In the genomic region with DNA sequence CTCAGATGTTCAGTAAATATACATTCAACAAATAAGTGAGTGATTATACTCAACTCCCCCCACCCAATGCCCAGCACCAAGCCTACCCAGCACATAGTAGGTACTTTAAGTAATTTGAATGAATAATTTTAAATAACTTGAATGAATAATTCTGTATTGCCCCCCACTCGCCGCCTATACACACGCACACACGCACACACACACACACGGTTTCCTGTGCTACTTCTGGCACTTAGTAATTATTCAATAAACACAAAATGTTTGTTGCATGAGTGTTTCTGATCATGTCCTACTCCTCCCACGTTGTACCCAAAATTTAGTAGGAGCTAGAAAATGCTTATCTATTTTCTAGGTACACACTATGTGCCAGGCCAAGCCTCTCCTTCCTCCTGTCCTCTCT, we compare ENCODE assay signal across 1 cellular context.
TF ChIP-seq lines count a peak whose summit lies in the region.

No MANE protein-coding gene starts in this region.

TF ChIP-seq in IMR-90, 13 proteins besides CTCF, POLR2A, EP300 and RAD21:
- TF ChIP-seq RFX5 (IDR thresholded peaks at IDR 0.05; ENCODE audit: low read depth, low read length) (no peak), BHLHE40 (IDR thresholded peaks at IDR 0.05; ENCODE audit: low read depth, low read length) (no peak), FOS (IDR thresholded peaks at IDR 0.05; ENCODE audit: low read depth, low read length) (no peak), MXI1 (IDR thresholded peaks at IDR 0.05; ENCODE audit: borderline replicate concordance, low read depth, low read length) (no peak), NFE2L2 (IDR thresholded peaks at IDR 0.05; ENCODE audit: low read depth, low read length) (no peak), MAFK (IDR thresholded peaks at IDR 0.05; ENCODE audit: low read depth, low read length) (no peak), CHD1 (IDR thresholded peaks at IDR 0.05; ENCODE audit: low read depth, low read length) (no peak), MAZ (IDR thresholded peaks at IDR 0.05; ENCODE audit: borderline replicate concordance, low read depth, low read length) (no peak)
- TF ChIP-seq, protein P1, sequence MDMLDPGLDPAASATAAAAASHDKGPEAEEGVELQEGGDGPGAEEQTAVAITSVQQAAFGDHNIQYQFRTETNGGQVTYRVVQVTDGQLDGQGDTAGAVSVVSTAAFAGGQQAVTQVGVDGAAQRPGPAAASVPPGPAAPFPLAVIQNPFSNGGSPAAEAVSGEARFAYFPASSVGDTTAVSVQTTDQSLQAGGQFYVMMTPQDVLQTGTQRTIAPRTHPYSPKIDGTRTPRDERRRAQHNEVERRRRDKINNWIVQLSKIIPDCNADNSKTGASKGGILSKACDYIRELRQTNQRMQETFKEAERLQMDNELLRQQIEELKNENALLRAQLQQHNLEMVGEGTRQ (IDR thresholded peaks at IDR 0.05; ENCODE audit: low read depth, low read length): no peak
- TF ChIP-seq, protein P2, sequence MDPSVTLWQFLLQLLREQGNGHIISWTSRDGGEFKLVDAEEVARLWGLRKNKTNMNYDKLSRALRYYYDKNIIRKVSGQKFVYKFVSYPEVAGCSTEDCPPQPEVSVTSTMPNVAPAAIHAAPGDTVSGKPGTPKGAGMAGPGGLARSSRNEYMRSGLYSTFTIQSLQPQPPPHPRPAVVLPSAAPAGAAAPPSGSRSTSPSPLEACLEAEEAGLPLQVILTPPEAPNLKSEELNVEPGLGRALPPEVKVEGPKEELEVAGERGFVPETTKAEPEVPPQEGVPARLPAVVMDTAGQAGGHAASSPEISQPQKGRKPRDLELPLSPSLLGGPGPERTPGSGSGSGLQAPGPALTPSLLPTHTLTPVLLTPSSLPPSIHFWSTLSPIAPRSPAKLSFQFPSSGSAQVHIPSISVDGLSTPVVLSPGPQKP (IDR thresholded peaks at IDR 0.05; ENCODE audit: borderline replicate concordance, low read depth, low read length): no peak
